Comparison of ENCODE assay signal across 8 cellular contexts in genomic region chr3:11720220-11721113, GRCh38.
A peak's percentile ranks its signal among the peaks of the same experiment; 100 is the strongest.
DNase-seq lines count a peak whose midpoint lies in the region; ATAC-seq and TF ChIP-seq lines count a peak whose summit lies in the region.

No MANE protein-coding gene starts in this region.

- no peak overlapping the region for H3K27ac ChIP-seq in A673 (ENCODE audit: low read depth, low read length, poor library complexity, severe bottlenecking)
- H3K27ac ChIP-seq in PC-9: peak overlapping the region; percentile 90
- peak overlapping the region; percentile 95 to 98 (median 98) for H3K27ac ChIP-seq in stomach

- peak; percentile 38 for ATAC-seq in GM18505 (IDR thresholded peaks at IDR 0.05; ENCODE audit: unreplicated experiment)
- peak; percentile 27 for ATAC-seq in HG03521 (IDR thresholded peaks at IDR 0.05; ENCODE audit: unreplicated experiment)
- ATAC-seq in naive B cell (ENCODE audit: low read depth in 2 of 2): peak; percentile 52 to 57

- TF ChIP-seq POLR2A in GM18505 (IDR thresholded peaks at IDR 0.05; ENCODE audit: borderline replicate concordance, extremely low read depth, insufficient read depth, insufficient read length): peak; percentile 28
- TF ChIP-seq POLR2A in stomach (IDR thresholded peaks at IDR 0.05): peak in 2 of 4 donors; percentile 47 to 73

- H3F3A ChIP-seq in PC-9 (ENCODE audit: insufficient read depth, low read depth): peaks cover 29% of the 10 kb centered on the region

- BruUV-seq in A673 (replicated peaks; lab: Mats Ljungman, UMichigan) (no TSS peak), PC-9 (replicated peaks; lab: Mats Ljungman, UMichigan) (no TSS peak)

- H4K20me1 ChIP-seq in PC-9 (ENCODE audit: insufficient read depth): 0 out of 2 replicates have a peak, but pooled peaks cover 4% of the 10 kb centered on the region

- H3K4me2 ChIP-seq in PC-9: peak overlapping the region; percentile 89

- CTCF ChIA-PET in A673 (lab: Charles Lee) (no interaction called here), PC-9 (lab: Charles Lee) (interaction anchor here (0.6 kb wide), 1 partner anchor 490 kb away, joined by 3 read pairs; no protein-coding TSS in a partner anchor)

- no peaks in the 10 kb centered on the region for H3K9me2 ChIP-seq in PC-9 (ENCODE audit: insufficient read depth)

- TF ChIP-seq EP300 in stomach (IDR thresholded peaks at IDR 0.05): no peak

- peak overlapping the region; percentile 90 for H3K4me3 Mint-ChIP-seq in activated T-helper 2 cell treated with anti-CD3 and anti-CD28 coated beads, Interferon-gamma antibody, Interleukin-2, Interleukin-4, amounts not matched to agents 10 μg/mL and 5 μg/mL and 100 μg/mL, durations not matched to agents 14 hours and 24 hours and 36 hours (ENCODE audit: low read depth)
- H3K4me3 Mint-ChIP-seq in naive B cell: peak overlapping the region; percentile 88 to 95 (median 94)

- peak overlapping the region; percentile 67 for H3K4me3 ChIP-seq in A673 (ENCODE audit: low read depth, low read length, poor library complexity, severe bottlenecking)
- peak overlapping the region; percentile 76 for H3K4me3 ChIP-seq in PC-9
- peak overlapping the region; percentile 72 for H3K4me3 ChIP-seq in fibroblast of mammary gland (ENCODE audit: control insufficient read depth, low read depth, low read length)
- peak overlapping the region; percentile 76 to 91 (median 84) for H3K4me3 ChIP-seq in stomach

- H3K4me1 Mint-ChIP-seq in activated T-helper 2 cell treated with anti-CD3 and anti-CD28 coated beads, Interferon-gamma antibody, Interleukin-2, Interleukin-4, amounts not matched to agents 10 μg/mL and 5 μg/mL and 100 μg/mL, durations not matched to agents 14 hours and 24 hours and 36 hours (ENCODE audit: low read depth): peaks cover 21% of the 10 kb centered on the region
- H3K4me1 Mint-ChIP-seq in naive B cell: peaks cover 23 to 32% (median 23%) of the 10 kb centered on the region in 3 donors

- H3K36me3 Mint-ChIP-seq in activated T-helper 2 cell treated with anti-CD3 and anti-CD28 coated beads, Interferon-gamma antibody, Interleukin-2, Interleukin-4, amounts not matched to agents 10 μg/mL and 5 μg/mL and 100 μg/mL, durations not matched to agents 14 hours and 24 hours and 36 hours (ENCODE audit: low read depth): no peaks in the 10 kb centered on the region
- peaks cover 0 to 8% of the 10 kb centered on the region in 2 donors for H3K36me3 Mint-ChIP-seq in naive B cell

- DNase-seq in A673 (ENCODE audit: low spot score) (peak; percentile 87), PC-9 (peak; percentile 70 to 74), fibroblast of mammary gland (ENCODE audit: low read depth) (peak; percentile 48), naive B cell (peak; percentile 51), stomach (peak; percentile 82)
- DNase-seq in activated T-helper 2 cell treated with anti-CD3 and anti-CD28 coated beads, Interferon-gamma antibody, Interleukin-2, Interleukin-4, amounts not matched to agents 10 μg/mL and 5 μg/mL and 100 μg/mL, durations not matched to agents 14 hours and 24 hours and 36 hours (ENCODE audit: low spot score): peak; percentile 37

- H3K36me3 ChIP-seq in A673 (ENCODE audit: insufficient read depth, low read length, poor library complexity, severe bottlenecking): no peaks in the 10 kb centered on the region
- no peaks in the 10 kb centered on the region for H3K36me3 ChIP-seq in PC-9 (ENCODE audit: low read depth)
- no peaks in the 10 kb centered on the region for H3K36me3 ChIP-seq in stomach

- H3K4me1 ChIP-seq in A673 (ENCODE audit: insufficient read depth, low read length, poor library complexity, severe bottlenecking) (peaks cover 12% of the 10 kb centered on the region), PC-9 (replicated peaks; ENCODE audit: insufficient read depth) (peaks cover 43% of the 10 kb centered on the region), stomach (peaks cover 5 to 43% (median 31%) of the 10 kb centered on the region in 4 donors)

- TF ChIP-seq CTCF in A673 (conservative IDR thresholded peaks at IDR 0.05; ENCODE audit: low read depth, low read length) (no peak), PC-9 (conservative IDR thresholded peaks at IDR 0.05) (no peak), fibroblast of mammary gland (conservative IDR thresholded peaks at IDR 0.05; ENCODE audit: control insufficient read depth, insufficient read depth, low read depth, low read length) (no peak), stomach (IDR thresholded peaks at IDR 0.05) (peak in 1 of 7 experiments; percentile 4)

- POLR2A ChIA-PET in A673 (lab: Charles Lee; ENCODE audit: low non-redundant PET): no interaction called here
- POLR2A ChIA-PET in PC-9 (lab: Charles Lee; ENCODE audit: unreplicated experiment): no interaction called here

- peaks cover 3% of the 10 kb centered on the region for H3K27me3 ChIP-seq in A673 (replicated peaks; ENCODE audit: insufficient read depth, low read depth, low read length, poor library complexity)
- no peaks in the 10 kb centered on the region for H3K27me3 ChIP-seq in PC-9 (ENCODE audit: insufficient read depth, low read depth)
- H3K27me3 ChIP-seq in stomach: no peaks in the 10 kb centered on the region

- peaks cover 40% of the 10 kb centered on the region for H3K79me2 ChIP-seq in PC-9 (ENCODE audit: low read depth)

- intact Hi-C loops in A673 (cut with micrococcal nuclease; ENCODE audit: unreplicated experiment) (no loop called here), PC-9 (cut with micrococcal nuclease; ENCODE audit: unreplicated experiment) (no loop called here), stomach (cut with DNase I; ENCODE audit: low total_unique reads) (no loop called here)
- intact Hi-C loops in activated T-helper 2 cell treated with anti-CD3 and anti-CD28 coated beads, Interferon-gamma antibody, Interleukin-2, Interleukin-4, amounts not matched to agents 10 μg/mL and 5 μg/mL and 100 μg/mL, durations not matched to agents 14 hours and 24 hours and 36 hours (cut with micrococcal nuclease): loop anchor here (1.0 to 5.0 kb wide), 3 partner anchors 50 to 127 kb away; partner anchors contain the start of gene TAMM41

- WGBS in stomach, 5 donors: 0 to 2% (median 1%) methylated on average over 32 to 71 of the region's 71 CpGs

- H3K27me3 Mint-ChIP-seq in activated T-helper 2 cell treated with anti-CD3 and anti-CD28 coated beads, Interferon-gamma antibody, Interleukin-2, Interleukin-4, amounts not matched to agents 10 μg/mL and 5 μg/mL and 100 μg/mL, durations not matched to agents 14 hours and 24 hours and 36 hours (ENCODE audit: low read depth): peaks cover 27% of the 10 kb centered on the region
- H3K27me3 Mint-ChIP-seq in naive B cell: peaks cover 4 to 14% (median 8%) of the 10 kb centered on the region in 3 donors

- no peaks in the 10 kb centered on the region for H3K9me3 ChIP-seq in A673 (ENCODE audit: low read depth, low read length, poor library complexity, severe bottlenecking)
- no peaks in the 10 kb centered on the region for H3K9me3 ChIP-seq in PC-9 (ENCODE audit: insufficient read depth, low read depth)
- H3K9me3 ChIP-seq in stomach: no peaks in the 10 kb centered on the region

- H3K9me3 Mint-ChIP-seq in activated T-helper 2 cell treated with anti-CD3 and anti-CD28 coated beads, Interferon-gamma antibody, Interleukin-2, Interleukin-4, amounts not matched to agents 10 μg/mL and 5 μg/mL and 100 μg/mL, durations not matched to agents 14 hours and 24 hours and 36 hours: no peaks in the 10 kb centered on the region
- peaks cover 0 to 9% (median 0%) of the 10 kb centered on the region in 7 donors for H3K9me3 Mint-ChIP-seq in naive B cell

- H2AFZ ChIP-seq in PC-9: peak overlapping the region; percentile 81

- peak overlapping the region; percentile 60 for H3K27ac Mint-ChIP-seq in activated T-helper 2 cell treated with anti-CD3 and anti-CD28 coated beads, Interferon-gamma antibody, Interleukin-2, Interleukin-4, amounts not matched to agents 10 μg/mL and 5 μg/mL and 100 μg/mL, durations not matched to agents 14 hours and 24 hours and 36 hours
- H3K27ac Mint-ChIP-seq in naive B cell: peak overlapping the region; percentile 50 to 85 (median 68)

Comparison
In these comparisons a context has a peak if more than half of its experiments do, and no peak if none do; other contexts are left out.
1. DNase-seq: peak in every context shown above with its lines; median percentile 87 in A673; 82 in stomach; 72 in PC-9; 51 in naive B cell; 48 in fibroblast of mammary gland; 37 in activated T-helper 2 cell treated with anti-CD3 and anti-CD28 coated beads, Interferon-gamma antibody, Interleukin-2, Interleukin-4, amounts not matched to agents 10 μg/mL and 5 μg/mL and 100 μg/mL, durations not matched to agents 14 hours and 24 hours and 36 hours.